ENCODE assay signal across 8 cellular contexts in the genomic region with DNA sequence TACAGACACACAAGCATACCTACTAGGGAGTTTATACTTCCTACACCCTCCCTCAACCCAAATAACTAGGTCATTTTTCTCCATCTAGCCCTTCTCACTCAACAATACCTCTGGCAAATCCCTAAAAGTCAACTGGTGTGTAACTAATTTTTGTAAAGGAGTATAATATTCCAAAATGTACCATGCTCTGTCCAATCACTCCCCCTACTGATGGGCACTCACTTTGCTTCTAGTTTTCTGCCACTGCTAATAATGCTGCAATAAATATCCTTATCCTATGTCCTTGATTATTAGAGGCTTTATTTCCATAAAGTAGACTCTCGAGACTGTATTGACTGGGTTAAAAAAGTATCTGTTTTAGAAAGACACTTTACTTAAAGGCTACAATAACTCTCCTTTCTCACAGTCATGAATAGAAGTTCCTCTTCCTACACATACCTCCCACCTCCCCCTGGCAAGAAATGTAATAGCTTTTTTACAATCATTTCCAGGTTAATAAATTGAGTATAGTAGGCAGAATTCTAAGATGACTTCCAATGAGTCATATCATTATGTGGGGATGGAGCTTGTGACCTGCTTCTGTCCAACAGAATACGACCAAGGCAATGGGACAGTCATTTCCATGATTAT. TPM values are rescaled to one million over a fixed set of nuclear protein-coding genes. Genes with fewer than 3 reads are reported as not detected.
DNase-seq lines count a peak whose midpoint lies in the region; ATAC-seq and TF ChIP-seq lines count a peak whose summit lies in the region.

No MANE protein-coding gene starts in this region.

- TF ChIP-seq CTCF in right atrium auricular region (IDR thresholded peaks at IDR 0.05) = peak; percentile 22 to 69
- peak; percentile 72 for TF ChIP-seq CTCF in RWPE2 (IDR thresholded peaks at IDR 0.05; ENCODE audit: poor library complexity, severe bottlenecking)
- TF ChIP-seq CTCF in foreskin keratinocyte (conservative IDR thresholded peaks at IDR 0.05) = peak; percentile 76
- peak; percentile 39 to 65 (median 52) for TF ChIP-seq CTCF in tibial nerve (IDR thresholded peaks at IDR 0.05)

- intact Hi-C loops in Right ventricle myocardium inferior (cut with DNase I) = loop anchor here (2.0 kb wide), 1 partner anchor 943 kb away; no protein-coding TSS in a partner anchor

- H3K4me1 ChIP-seq in right atrium auricular region (peaks cover 0 to 41% of the 10 kb centered on the region in 2 donors), RWPE2 (ENCODE audit: insufficient read depth, poor library complexity, severe bottlenecking) (peaks cover 26% of the 10 kb centered on the region), foreskin keratinocyte (peaks cover 13% of the 10 kb centered on the region), tibial nerve (peaks cover 0 to 32% (median 4%) of the 10 kb centered on the region in 4 donors)

- ATAC-seq in Right ventricle myocardium inferior (no peak), RWPE2 (ENCODE audit: low read depth) (no peak), foreskin keratinocyte (no peak), HG02885 (IDR thresholded peaks at IDR 0.05; ENCODE audit: poor library complexity, unreplicated experiment) (no peak), HG03025 (IDR thresholded peaks at IDR 0.05; ENCODE audit: low FRiP score, unreplicated experiment) (no peak), GM21723 (IDR thresholded peaks at IDR 0.05; ENCODE audit: unreplicated experiment) (no peak)

- H3K36me3 ChIP-seq in right atrium auricular region (no peaks in the 10 kb centered on the region), RWPE2 (ENCODE audit: low read depth) (peaks cover 8% of the 10 kb centered on the region; the same call in 1 of the 2 replicates), tibial nerve (peaks cover 0 to 3% (median 0%) of the 10 kb centered on the region in 3 donors)

- H3K9me3 ChIP-seq in right atrium auricular region (no peaks in the 10 kb centered on the region), RWPE2 (ENCODE audit: severe bottlenecking) (no peaks in the 10 kb centered on the region), tibial nerve (no peaks in the 10 kb centered on the region)

- H3K27me3 ChIP-seq in right atrium auricular region (no peaks in the 10 kb centered on the region), RWPE2 (ENCODE audit: insufficient read depth, poor library complexity, severe bottlenecking) (no peaks in the 10 kb centered on the region), foreskin keratinocyte (no peaks in the 10 kb centered on the region), tibial nerve (no peaks in the 10 kb centered on the region)

- 73 to 77% methylated on average over 2 of the region's 2 CpGs for WGBS in tibial nerve, 2 donors

- no peak for DNase-seq in right atrium auricular region (ENCODE audit: low spot score)
- no peak for DNase-seq in Right ventricle myocardium inferior (ENCODE audit: missing footprints)
- DNase-seq in RWPE2 (ENCODE audit: low spot score) = no peak
- no peak for DNase-seq in foreskin keratinocyte
- peak in 1 of 2 donors; percentile 51 for DNase-seq in tibial nerve (ENCODE audit: low spot score in 2 of 2)

- no peak overlapping the region for H3K4me3 ChIP-seq in right atrium auricular region
- no peak overlapping the region for H3K4me3 ChIP-seq in RWPE2 (ENCODE audit: severe bottlenecking)
- H3K4me3 ChIP-seq in tibial nerve = no peak overlapping the region

- no peak for TF ChIP-seq POLR2A in tibial nerve (IDR thresholded peaks at IDR 0.05)

- H3K27ac ChIP-seq in right atrium auricular region (no peak overlapping the region), RWPE2 (ENCODE audit: poor library complexity, severe bottlenecking) (no peak overlapping the region), foreskin keratinocyte (no peak overlapping the region), tibial nerve (no peak overlapping the region)

- no peak for TF ChIP-seq EP300 in tibial nerve (IDR thresholded peaks at IDR 0.05)

RNA-seq across cellular contexts. Expression of a gene that starts 30.0 kb away (rescaled TPM):
- total RNA-seq in right atrium auricular region (10 to 100 TPM; 16.5 to 19.5 TPM), Right ventricle myocardium inferior (13.8 TPM), foreskin keratinocyte (17.6 and 18.1 TPM in 2 replicates), tibial nerve (10 to 100 TPM; 10.0 to 25.3 (median 19.5) TPM)
- 7.4 and 9.3 TPM in 2 replicates for polyA plus RNA-seq in foreskin keratinocyte
